26 cellular contexts compared by ENCODE assay signal in genomic region chr16:14454391-14454790, GRCh38.
DNase-seq lines count a peak whose midpoint lies in the region; ATAC-seq lines count a peak whose summit lies in the region.
"Had no signal": no experiment of that assay in that cellular context is flagged by ENCODE, and none has a peak within 500 bp of the region (broad histone marks: within the 10 kb centered on the region; RNA-seq: fewer than 3 reads in every experiment).

No MANE protein-coding gene starts in this region.

- peaks cover 34% of the 10 kb centered on the region for H3K4me1 ChIP-seq in adipocyte (ENCODE audit: control insufficient read depth, insufficient read depth, low read length)
- H3K4me1 ChIP-seq: gastroesophageal sphincter had no signal

- H3K4me3 ChIP-seq in adipocyte (ENCODE audit: low read length), result no peak overlapping the region
- H3K4me3 ChIP-seq: dorsolateral prefrontal cortex, gastroesophageal sphincter, skin epidermis, suprapubic skin had no signal

- no peaks in the 10 kb centered on the region for H3K36me3 ChIP-seq in adipocyte (ENCODE audit: control insufficient read depth, insufficient read depth, low read length, severe bottlenecking)

- peak; percentile 9 for DNase-seq in COLO829 (ENCODE audit: low spot score)
- DNase-seq in HT1080 (ENCODE audit: low read depth), result peak; percentile 38
- DNase-seq in adipocyte (ENCODE audit: low read depth), result peak; percentile 49
- peak; percentile 4 for DNase-seq in hepatic stellate cell (ENCODE audit: low spot score)
- DNase-seq in dermis blood vessel endothelial cell, result no peak
- DNase-seq in KBM-7, result no peak
- DNase-seq in H4 (ENCODE audit: low spot score), result no peak
- DNase-seq: activated naive CD4-positive, alpha-beta T cell treated with Interleukin-2 at 50 U/mL for 16 hours; activated T-cell treated with anti-CD3 and anti-CD28 coated beads, Interleukin-2, amount 50 U/mL, for 48 hours; anterior cingulate cortex; CD4-positive, alpha-beta T cell; central memory CD4-positive, alpha-beta T cell; DMS153; dorsolateral prefrontal cortex; mesenchymal stem cell; NCI-H187 treated with DMSO at 0.1 percent for 48 hours; NCI-H2227 treated with DMSO at 0.1 percent for 48 hours; NCI-H774; nucleus accumbens; Right ventricle myocardium superior; stimulated activated CD4-positive, alpha-beta T cell treated with anti-CD3 and anti-CD28 coated beads, Interleukin-2, amount 100 ng/mL, for 24 hours had no signal

- ATAC-seq in HG02981 (IDR thresholded peaks at IDR 0.05; ENCODE audit: unreplicated experiment), result no peak
- ATAC-seq: gastroesophageal sphincter; stimulated activated memory B cell treated with anti-CD40 and anti-IgM and Interleukin-4, amounts not matched to agents 10 μg/mL and 1 μg/mL and 100 μg/mL, for 72 hours had no signal

- in situ Hi-C loops in KBM-7 (cut with MboI; ENCODE audit: low pct_unique_long_range_greater_than_20kb, low sequenced_read_pairs), result no loop called here

- no peaks in the 10 kb centered on the region for H3K9me3 ChIP-seq in adipocyte (ENCODE audit: control insufficient read depth, low read length)
- H3K9me3 ChIP-seq: gastroesophageal sphincter, suprapubic skin had no signal

- H3K27me3 ChIP-seq in adipocyte (replicated peaks; ENCODE audit: control insufficient read depth, insufficient read depth, low read length), result no peaks in the 10 kb centered on the region
- H3K27me3 ChIP-seq: dorsolateral prefrontal cortex, gastroesophageal sphincter, suprapubic skin had no signal

- no peak overlapping the region for H3K9ac ChIP-seq in adipocyte (ENCODE audit: low read length)

Comparison
In these comparisons a context has a peak if more than half of its experiments do, and no peak if none do; other contexts are left out.
1. DNase-seq: peak in COLO829 (single experiment), HT1080 (single experiment), adipocyte (single experiment) and hepatic stellate cell (single experiment); none in dermis blood vessel endothelial cell (single experiment), KBM-7 (single experiment) and H4 (single experiment).